In the genomic region with DNA sequence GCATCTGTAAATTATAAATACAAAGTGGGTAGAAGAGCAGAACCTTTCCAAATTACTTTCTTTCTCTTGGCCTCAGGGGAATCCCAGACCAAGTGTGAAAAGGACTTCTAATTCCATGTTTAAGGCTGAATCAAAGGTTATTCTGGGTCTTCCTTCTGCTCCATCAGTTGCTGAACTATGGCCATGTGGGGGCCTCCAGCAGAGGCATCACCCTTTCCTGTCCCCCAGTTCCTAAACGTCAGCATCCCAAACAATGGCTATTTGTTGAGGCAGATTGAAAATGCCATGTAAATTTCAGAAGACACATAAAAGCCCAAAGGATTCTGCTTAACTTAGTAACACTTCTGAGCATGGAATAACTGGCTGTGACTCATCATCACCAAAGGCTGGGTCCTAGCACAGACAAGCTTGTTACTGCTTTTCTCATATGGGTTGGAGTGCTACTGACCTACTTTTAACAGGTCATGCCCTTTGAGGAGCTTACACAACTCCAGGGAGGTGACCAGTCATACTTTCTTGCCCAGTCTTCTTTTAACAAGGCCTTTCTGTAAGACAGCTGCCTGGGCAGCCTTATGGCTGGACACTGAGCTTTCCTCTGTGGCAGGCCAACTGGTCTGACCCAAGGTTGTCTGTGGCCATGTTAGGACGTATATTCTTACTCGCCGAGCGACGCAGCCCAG, we compare ENCODE assay signal across 10 cellular contexts.
DNase-seq lines count a peak whose midpoint lies in the region; ATAC-seq and TF ChIP-seq lines count a peak whose summit lies in the region.
"Had no signal": no experiment of that assay in that cellular context is flagged by ENCODE, and none has a peak within 500 bp of the region (broad histone marks: within the 10 kb centered on the region; RNA-seq: fewer than 3 reads in every experiment).

No MANE protein-coding gene starts in this region.

- no peak overlapping the region for H3K4me3 Mint-ChIP-seq in activated CD4-positive, alpha-beta memory T cell treated with anti-CD3 and anti-CD28 coated beads, Interleukin-2, amount 10 ng/mL, durations not matched to agents 7 days and 5 days
- H3K4me3 Mint-ChIP-seq in activated CD8-positive, alpha-beta memory T cell treated with anti-CD3 and anti-CD28 coated beads, Interleukin-2, amount 10 ng/mL, durations not matched to agents 7 days and 5 days: no peak overlapping the region

- H3K27me3 ChIP-seq in sigmoid colon: no peaks in the 10 kb centered on the region
- H3K27me3 ChIP-seq: SJCRH30 had no signal

- CTCF ChIA-PET in activated CD4-positive, alpha-beta memory T cell treated with anti-CD3 and anti-CD28 coated beads, Interleukin-2, amount 10 ng/mL, durations not matched to agents 7 days and 5 days (lab: Charles Lee): no interaction called here
- CTCF ChIA-PET in activated CD8-positive, alpha-beta memory T cell treated with anti-CD3 and anti-CD28 coated beads, Interleukin-2, amount 10 ng/mL, durations not matched to agents 7 days and 5 days (lab: Charles Lee): interaction anchor here (1.4 kb wide), 1 partner anchor 148 kb away, joined by 5 read pairs; no protein-coding TSS in a partner anchor

- TF ChIP-seq EP300 in sigmoid colon (IDR thresholded peaks at IDR 0.05): no peak

- H3K36me3 Mint-ChIP-seq in activated CD4-positive, alpha-beta memory T cell treated with anti-CD3 and anti-CD28 coated beads, Interleukin-2, amount 10 ng/mL, durations not matched to agents 7 days and 5 days (ENCODE audit: low read depth): peaks cover 41% of the 10 kb centered on the region
- peaks cover 17% of the 10 kb centered on the region for H3K36me3 Mint-ChIP-seq in activated CD8-positive, alpha-beta memory T cell treated with anti-CD3 and anti-CD28 coated beads, Interleukin-2, amount 10 ng/mL, durations not matched to agents 7 days and 5 days

- H3K9me3 Mint-ChIP-seq in activated CD4-positive, alpha-beta memory T cell treated with anti-CD3 and anti-CD28 coated beads, Interleukin-2, amount 10 ng/mL, durations not matched to agents 7 days and 5 days: no peaks in the 10 kb centered on the region
- H3K9me3 Mint-ChIP-seq in activated CD8-positive, alpha-beta memory T cell treated with anti-CD3 and anti-CD28 coated beads, Interleukin-2, amount 10 ng/mL, durations not matched to agents 7 days and 5 days (ENCODE audit: low read depth): no peaks in the 10 kb centered on the region

- DNase-seq in ELR (ENCODE audit: low read depth): peak; percentile 94
- no peak for DNase-seq in activated CD4-positive, alpha-beta memory T cell treated with anti-CD3 and anti-CD28 coated beads, Interleukin-2, amount 10 ng/mL, durations not matched to agents 7 days and 5 days
- peak; percentile 99 for DNase-seq in foreskin melanocyte
- peak; percentile 67 for DNase-seq in sigmoid colon
- DNase-seq in activated CD8-positive, alpha-beta memory T cell treated with anti-CD3 and anti-CD28 coated beads, Interleukin-2, amount 10 ng/mL, durations not matched to agents 7 days and 5 days: no peak
- DNase-seq: SJCRH30; stimulated activated CD4-positive, alpha-beta T cell treated with anti-CD3 and anti-CD28 coated beads, Interleukin-2, amount 100 ng/mL, for 48 hours had no signal

- 86% methylated on average over 6 of the region's 6 CpGs for WGBS in sigmoid colon, 2 donors

- intact Hi-C loops in sigmoid colon (cut with DNase I): no loop called here

- ATAC-seq in HG03045 (IDR thresholded peaks at IDR 0.05; ENCODE audit: unreplicated experiment) (no peak), HG02759 (IDR thresholded peaks at IDR 0.05; ENCODE audit: unreplicated experiment) (no peak), GM19397 (IDR thresholded peaks at IDR 0.05; ENCODE audit: unreplicated experiment) (no peak)
- ATAC-seq in activated CD8-positive, alpha-beta memory T cell treated with anti-CD3 and anti-CD28 coated beads, Interleukin-2, amount 10 ng/mL, durations not matched to agents 7 days and 5 days: no peak

- peaks cover 16% of the 10 kb centered on the region for H3K4me1 Mint-ChIP-seq in activated CD4-positive, alpha-beta memory T cell treated with anti-CD3 and anti-CD28 coated beads, Interleukin-2, amount 10 ng/mL, durations not matched to agents 7 days and 5 days
- H3K4me1 Mint-ChIP-seq in activated CD8-positive, alpha-beta memory T cell treated with anti-CD3 and anti-CD28 coated beads, Interleukin-2, amount 10 ng/mL, durations not matched to agents 7 days and 5 days: peaks cover 11% of the 10 kb centered on the region

- no peak overlapping the region for H3K4me3 ChIP-seq in sigmoid colon
- H3K4me3 ChIP-seq: SJCRH30 had no signal

- peak overlapping the region; percentile 38 for H3K27ac Mint-ChIP-seq in activated CD4-positive, alpha-beta memory T cell treated with anti-CD3 and anti-CD28 coated beads, Interleukin-2, amount 10 ng/mL, durations not matched to agents 7 days and 5 days
- no peak overlapping the region for H3K27ac Mint-ChIP-seq in activated CD8-positive, alpha-beta memory T cell treated with anti-CD3 and anti-CD28 coated beads, Interleukin-2, amount 10 ng/mL, durations not matched to agents 7 days and 5 days

- POLR2A ChIA-PET in activated CD4-positive, alpha-beta memory T cell treated with anti-CD3 and anti-CD28 coated beads, Interleukin-2, amount 10 ng/mL, durations not matched to agents 7 days and 5 days (lab: Charles Lee): no interaction called here

- peak overlapping the region in 3 of 4 donors; percentile 47 to 76 (median 55) for H3K27ac ChIP-seq in sigmoid colon
- H3K27ac ChIP-seq: SJCRH30 had no signal

- H3K27me3 Mint-ChIP-seq in activated CD4-positive, alpha-beta memory T cell treated with anti-CD3 and anti-CD28 coated beads, Interleukin-2, amount 10 ng/mL, durations not matched to agents 7 days and 5 days: no peaks in the 10 kb centered on the region
- H3K27me3 Mint-ChIP-seq in activated CD8-positive, alpha-beta memory T cell treated with anti-CD3 and anti-CD28 coated beads, Interleukin-2, amount 10 ng/mL, durations not matched to agents 7 days and 5 days: no peaks in the 10 kb centered on the region

- no peaks in the 10 kb centered on the region for H3K9me3 ChIP-seq in sigmoid colon
- H3K9me3 ChIP-seq: SJCRH30 had no signal

- TF ChIP-seq POLR2A in sigmoid colon (IDR thresholded peaks at IDR 0.05): no peak

- no peak for TF ChIP-seq CTCF in sigmoid colon (IDR thresholded peaks at IDR 0.05)

- peaks cover 0 to 38% (median 5%) of the 10 kb centered on the region in 4 donors for H3K36me3 ChIP-seq in sigmoid colon
- H3K36me3 ChIP-seq: SJCRH30 had no signal

- peaks cover 0 to 16% (median 11%) of the 10 kb centered on the region in 4 donors for H3K4me1 ChIP-seq in sigmoid colon
- H3K4me1 ChIP-seq: SJCRH30 had no signal

Comparison
In these comparisons a context has a peak if more than half of its experiments do, and no peak if none do; other contexts are left out.
1. DNase-seq: peak in ELR (single experiment), foreskin melanocyte (single experiment) and sigmoid colon (single experiment); none in activated CD4-positive, alpha-beta memory T cell treated with anti-CD3 and anti-CD28 coated beads, Interleukin-2, amount 10 ng/mL, durations not matched to agents 7 days and 5 days (single experiment) and activated CD8-positive, alpha-beta memory T cell treated with anti-CD3 and anti-CD28 coated beads, Interleukin-2, amount 10 ng/mL, durations not matched to agents 7 days and 5 days (single experiment).